Comparison of ENCODE assay signal across 21 cellular contexts in the genomic region with DNA sequence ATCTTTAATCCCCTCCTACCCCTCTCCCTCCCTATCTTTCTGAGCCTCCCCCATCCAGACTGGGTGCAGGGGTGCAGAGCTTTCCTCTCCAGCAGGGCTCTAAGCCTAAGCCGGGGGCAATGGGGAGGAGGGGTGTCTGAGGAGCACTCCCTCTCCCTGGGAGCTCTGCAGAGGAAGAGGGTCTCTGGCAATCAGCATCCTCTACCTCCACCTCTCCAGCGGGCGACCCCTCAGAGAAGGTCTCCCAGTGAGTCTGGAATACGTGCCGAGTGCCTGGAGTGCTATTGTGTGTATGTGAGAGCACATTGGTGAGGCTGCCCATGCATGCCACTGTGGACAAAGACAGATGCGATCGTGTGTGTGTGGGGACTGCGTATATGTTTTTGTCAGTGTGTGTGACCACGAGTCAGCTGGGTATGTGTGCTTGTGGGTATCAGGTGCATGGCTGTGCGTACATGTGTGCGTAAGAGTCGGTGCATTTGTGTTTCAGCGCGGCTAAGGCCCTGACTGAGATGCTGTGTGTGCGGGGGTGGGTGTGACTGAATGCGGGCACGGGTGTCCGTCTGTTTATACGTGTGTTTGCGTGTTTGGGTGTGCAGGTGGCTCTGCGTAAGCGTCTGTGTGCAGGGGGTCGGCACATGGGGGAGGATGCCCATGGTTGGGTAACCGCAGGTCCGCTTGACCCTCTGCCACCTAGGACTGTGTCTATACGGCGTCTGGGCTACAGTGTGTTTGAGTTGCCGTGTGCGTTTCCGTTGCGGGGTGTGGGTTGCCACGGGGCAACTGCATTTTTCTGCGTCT. TPM values are rescaled to one million over a fixed set of nuclear protein-coding genes. Genes with fewer than 3 reads are reported as not detected.
"Had no signal": no experiment of that assay in that cellular context is flagged by ENCODE, and none has a peak within 500 bp of the region (broad histone marks: within the 10 kb centered on the region; RNA-seq: fewer than 3 reads in every experiment).

No MANE protein-coding gene starts in this region.

- H3K27ac ChIP-seq: breast epithelium, esophagus squamous epithelium, left ventricle myocardium inferior, neutrophil, spleen, upper lobe of left lung had no signal

- H3K27ac Mint-ChIP-seq: activated CD8-positive, alpha-beta memory T cell treated with anti-CD3 and anti-CD28 coated beads, Interleukin-2, amount 10 ng/mL, durations not matched to agents 7 days and 5 days; activated naive CD8-positive, alpha-beta T cell; stimulated activated naive B cell treated with anti-CD40 and anti-IgM and Interleukin-4, amounts not matched to agents 10 μg/mL and 1 μg/mL and 100 μg/mL, for 72 hours; T-helper 2 cell treated with Interferon-gamma antibody and Interleukin-4, amounts not matched to agents 5 μg/mL and 100 μg/mL, for 36 hours had no signal

- FAIRE-seq: islet of Langerhans had no signal

- H3K9me3 ChIP-seq: breast epithelium, esophagus squamous epithelium, left ventricle myocardium inferior, neutrophil, spleen, upper lobe of left lung had no signal

- H3K9me3 Mint-ChIP-seq: activated T-cell treated with anti-CD3 and anti-CD28 coated beads, Interleukin-2, amount 50 U/mL, for 4 hours; T-helper 2 cell treated with Interferon-gamma antibody and Interleukin-4, amounts not matched to agents 5 μg/mL and 100 μg/mL, for 36 hours had no signal

- ATAC-seq: activated CD8-positive, alpha-beta memory T cell treated with anti-CD3 and anti-CD28 coated beads, Interleukin-2, amount 10 ng/mL, durations not matched to agents 7 days and 5 days; stimulated activated naive B cell treated with anti-CD40 and anti-IgM and Interleukin-4, amounts not matched to agents 10 μg/mL and 1 μg/mL and 100 μg/mL, for 72 hours had no signal

- H3K36me3 Mint-ChIP-seq: activated CD8-positive, alpha-beta memory T cell treated with anti-CD3 and anti-CD28 coated beads, Interleukin-2, amount 10 ng/mL, durations not matched to agents 7 days and 5 days; activated naive CD8-positive, alpha-beta T cell; stimulated activated naive B cell treated with anti-CD40 and anti-IgM and Interleukin-4, amounts not matched to agents 10 μg/mL and 1 μg/mL and 100 μg/mL, for 72 hours had no signal

- H3K4me1 ChIP-seq: breast epithelium, left ventricle myocardium inferior had no signal

- H3K4me3 ChIP-seq: esophagus squamous epithelium, left ventricle myocardium inferior, upper lobe of left lung had no signal

- DNase-seq: activated CD4-positive, alpha-beta T cell treated with anti-CD3 and anti-CD28 coated beads for 1 hour; activated CD4-positive, alpha-beta T cell treated with anti-CD3 and anti-CD28 coated beads, Interleukin-2, amount 50 U/mL, for 48 hours; activated CD8-positive, alpha-beta memory T cell treated with anti-CD3 and anti-CD28 coated beads, Interleukin-2, amount 10 ng/mL, durations not matched to agents 7 days and 5 days; activated effector memory CD4-positive, alpha-beta T cell treated with anti-CD3 and anti-CD28 coated beads, Interleukin-2, amount 50 U/mL, for 16 hours; activated T-cell treated with anti-CD3 and anti-CD28 coated beads, Interleukin-2, amount 50 U/mL, for 4 hours; amygdala; esophagus squamous epithelium; foreskin fibroblast; left ventricle myocardium inferior; mesenchymal stem cell; spleen; stimulated activated CD4-positive, alpha-beta T cell treated with anti-CD3 and anti-CD28 coated beads, Interleukin-2, amount 100 ng/mL, for 24 hours; stimulated activated naive B cell treated with anti-CD40 and anti-IgM and Interleukin-4, amounts not matched to agents 10 μg/mL and 1 μg/mL and 100 μg/mL, for 72 hours; SW 1271; upper lobe of left lung had no signal

- H3K4me1 Mint-ChIP-seq: activated CD8-positive, alpha-beta memory T cell treated with anti-CD3 and anti-CD28 coated beads, Interleukin-2, amount 10 ng/mL, durations not matched to agents 7 days and 5 days; stimulated activated naive B cell treated with anti-CD40 and anti-IgM and Interleukin-4, amounts not matched to agents 10 μg/mL and 1 μg/mL and 100 μg/mL, for 72 hours had no signal

- H3K36me3 ChIP-seq: breast epithelium, esophagus squamous epithelium, left ventricle myocardium inferior, neutrophil, spleen, upper lobe of left lung had no signal

- H3K4me3 Mint-ChIP-seq: activated CD8-positive, alpha-beta memory T cell treated with anti-CD3 and anti-CD28 coated beads, Interleukin-2, amount 10 ng/mL, durations not matched to agents 7 days and 5 days; activated naive CD8-positive, alpha-beta T cell; activated T-cell treated with anti-CD3 and anti-CD28 coated beads, Interleukin-2, amount 50 U/mL, for 4 hours; stimulated activated naive B cell treated with anti-CD40 and anti-IgM and Interleukin-4, amounts not matched to agents 10 μg/mL and 1 μg/mL and 100 μg/mL, for 72 hours; T-helper 2 cell treated with Interferon-gamma antibody and Interleukin-4, amounts not matched to agents 5 μg/mL and 100 μg/mL, for 36 hours had no signal

RNA-seq across cellular contexts. Expression of gene DLK1, which starts 0.9 kb away (rescaled TPM):
- total RNA-seq: activated CD8-positive, alpha-beta memory T cell treated with anti-CD3 and anti-CD28 coated beads, Interleukin-2, amount 10 ng/mL, durations not matched to agents 7 days and 5 days; esophagus squamous epithelium; subcutaneous adipose tissue had no signal
- polyA plus RNA-seq: spleen had no signal
